21 cellular contexts compared by ENCODE assay signal in genomic region chr9:115292584-115293271, GRCh38.
DNase-seq lines count a peak whose midpoint lies in the region; TF ChIP-seq lines count a peak whose summit lies in the region.
"Had no signal": no experiment of that assay in that cellular context is flagged by ENCODE, and none has a peak within 500 bp of the region (broad histone marks: within the 10 kb centered on the region; RNA-seq: fewer than 3 reads in every experiment).

No MANE protein-coding gene starts in this region.

- peak overlapping the region; percentile 34; the same call in 1 of the 2 replicates for H3K27ac Mint-ChIP-seq in HFFc6
- H3K27ac Mint-ChIP-seq: activated B cell treated with CpG ODN at 0.5 μM for 24 hours; activated CD4-positive, alpha-beta memory T cell treated with anti-CD3 and anti-CD28 coated beads, Interleukin-2, amount 10 ng/mL, durations not matched to agents 7 days and 5 days; activated T-cell treated with anti-CD3 and anti-CD28 coated beads, Interleukin-2, amount 50 U/mL, for 24 hours; CD8-positive, alpha-beta T cell had no signal

- no peak overlapping the region for H2AK5ac ChIP-seq in neuronal stem cell (ENCODE audit: low read depth, low read length)

- H3K4ac ChIP-seq in neuronal stem cell (ENCODE audit: low read length), result no peak overlapping the region

- H3K23ac ChIP-seq in neuronal stem cell (ENCODE audit: low read depth, low read length, poor library complexity), result no peak overlapping the region

- H4K91ac ChIP-seq in neuronal stem cell (ENCODE audit: low read depth, low read length, poor library complexity), result no peak overlapping the region

- H3K4me2 ChIP-seq in BLaER1 (peak overlapping the region; percentile 37; the same call in 1 of the 2 replicates), neuronal stem cell (ENCODE audit: insufficient read depth, low read length, poor library complexity, severe bottlenecking) (no peak overlapping the region)

- DNase-seq in HFFc6, result no peak
- no peak for DNase-seq in coronary artery (ENCODE audit: low spot score)
- DNase-seq in neuronal stem cell (ENCODE audit: low spot score), result peak; percentile 42
- DNase-seq in HuH-7.5 (ENCODE audit: low spot score), result no peak
- no peak for DNase-seq in NCI-H774 (lab: John Stamatoyannopoulos, UW)
- DNase-seq in tibial nerve (ENCODE audit: low spot score in 2 of 2), result no peak
- no peak for DNase-seq in testis
- DNase-seq: activated B cell treated with CpG ODN at 0.5 μM for 24 hours; activated CD4-positive, alpha-beta memory T cell treated with anti-CD3 and anti-CD28 coated beads, Interleukin-2, amount 10 ng/mL, durations not matched to agents 7 days and 5 days; activated naive CD4-positive, alpha-beta T cell treated with Interleukin-2 at 50 U/mL for 16 hours; activated T-cell treated with anti-CD3 and anti-CD28 coated beads, Interleukin-2, amount 50 U/mL, for 24 hours; anterior cingulate cortex; CD8-positive, alpha-beta T cell; glutamatergic neuron; Kasumi-1; NCI-H1092 treated with DMSO at 0.1 percent for 48 hours; NCI-H526; posterior cingulate gyrus; stimulated activated CD4-positive, alpha-beta T cell treated with anti-CD3 and anti-CD28 coated beads, Interleukin-4, amount 100 ng/mL, for 24 hours had no signal

- no peaks in the 10 kb centered on the region for H3K9me3 Mint-ChIP-seq in HFFc6
- H3K9me3 Mint-ChIP-seq: activated B cell treated with CpG ODN at 0.5 μM for 24 hours; activated CD4-positive, alpha-beta memory T cell treated with anti-CD3 and anti-CD28 coated beads, Interleukin-2, amount 10 ng/mL, durations not matched to agents 7 days and 5 days; activated T-cell treated with anti-CD3 and anti-CD28 coated beads, Interleukin-2, amount 50 U/mL, for 24 hours; CD8-positive, alpha-beta T cell had no signal

- H3K27me3 ChIP-seq in BLaER1, result no peaks in the 10 kb centered on the region
- no peaks in the 10 kb centered on the region for H3K27me3 ChIP-seq in neuronal stem cell (ENCODE audit: control insufficient read depth in 3 of 3, insufficient read depth in 3 of 3, low read depth in 1 of 3, low read length in 3 of 3)
- no peaks in the 10 kb centered on the region for H3K27me3 ChIP-seq in tibial nerve
- H3K27me3 ChIP-seq in testis, result no peaks in the 10 kb centered on the region
- H3K27me3 ChIP-seq: vagina had no signal

- peaks cover 1% of the 10 kb centered on the region for H3K27me3 Mint-ChIP-seq in HFFc6 (ENCODE audit: insufficient read depth)
- H3K27me3 Mint-ChIP-seq: activated B cell treated with CpG ODN at 0.5 μM for 24 hours had no signal

- no peak for TF ChIP-seq POLR2A in tibial nerve (IDR thresholded peaks at IDR 0.05)
- no peak for TF ChIP-seq POLR2A in testis (IDR thresholded peaks at IDR 0.05)

- no peak overlapping the region for H2BK5ac ChIP-seq in neuronal stem cell (ENCODE audit: low read length)

- no peak for TF ChIP-seq EP300 in tibial nerve (IDR thresholded peaks at IDR 0.05)

- H3K79me1 ChIP-seq in neuronal stem cell (ENCODE audit: low read depth, low read length), result no peaks in the 10 kb centered on the region

- H3K9me3 ChIP-seq in BLaER1 (no peaks in the 10 kb centered on the region), neuronal stem cell (replicated peaks in 1 of 2; ENCODE audit: control insufficient read depth in 2 of 2, insufficient read depth in 1 of 2, low read depth in 1 of 2, low read length in 2 of 2) (no peaks in the 10 kb centered on the region), tibial nerve (no peaks in the 10 kb centered on the region), testis (no peaks in the 10 kb centered on the region)
- H3K9me3 ChIP-seq: vagina had no signal

- TF ChIP-seq CTCF in HFFc6 (IDR thresholded peaks at IDR 0.05) (no peak), coronary artery (IDR thresholded peaks at IDR 0.05) (no peak), tibial nerve (IDR thresholded peaks at IDR 0.05) (no peak), testis (IDR thresholded peaks at IDR 0.05) (no peak)

- no CpG with 5 or more reads among the region's 4 CpGs for WGBS in neuronal stem cell (ENCODE audit: extremely low coverage in 2 of 2, insufficient read length in 2 of 2, insufficient replicate concordance in 1 of 2), 2 donors
- 35 to 39% methylated on average over 4 of the region's 4 CpGs for WGBS in tibial nerve, 2 donors
- 62% methylated on average over 4 of the region's 4 CpGs for WGBS in testis, 2 donors

- H2AFZ ChIP-seq in neuronal stem cell (ENCODE audit: low read length), result peak overlapping the region; percentile 24

- H3K27ac ChIP-seq in BLaER1 (no peak overlapping the region), coronary artery (peak overlapping the region; percentile 9 to 15), neuronal stem cell (replicated peaks; ENCODE audit: low read length) (peak overlapping the region; percentile 77), tibial nerve (peak overlapping the region in 2 of 4 donors; percentile 43 to 48), testis (no peak overlapping the region)
- H3K27ac ChIP-seq: vagina had no signal

- H3K4me3 Mint-ChIP-seq in HFFc6, result no peak overlapping the region
- H3K4me3 Mint-ChIP-seq: activated B cell treated with CpG ODN at 0.5 μM for 24 hours; activated CD4-positive, alpha-beta memory T cell treated with anti-CD3 and anti-CD28 coated beads, Interleukin-2, amount 10 ng/mL, durations not matched to agents 7 days and 5 days; activated T-cell treated with anti-CD3 and anti-CD28 coated beads, Interleukin-2, amount 50 U/mL, for 24 hours; CD8-positive, alpha-beta T cell had no signal

- H2BK120ac ChIP-seq in neuronal stem cell (ENCODE audit: low read depth, low read length), result no peak overlapping the region

- no peaks in the 10 kb centered on the region for H3K36me3 Mint-ChIP-seq in HFFc6 (ENCODE audit: low read depth)
- H3K36me3 Mint-ChIP-seq: CD8-positive, alpha-beta T cell had no signal

- H3K4me3 ChIP-seq in BLaER1 (no peak overlapping the region), coronary artery (no peak overlapping the region), neuronal stem cell (ENCODE audit: low read length in 2 of 2) (no peak overlapping the region), tibial nerve (no peak overlapping the region), testis (no peak overlapping the region)
- H3K4me3 ChIP-seq: vagina had no signal

- intact Hi-C loops in testis (cut with DNase I; ENCODE audit: low total_unique reads), result no loop called here

- H3K14ac ChIP-seq in neuronal stem cell (ENCODE audit: low read length), result no peak overlapping the region

- H4K20me1 ChIP-seq in BLaER1, result no peaks in the 10 kb centered on the region

- H3K4me1 ChIP-seq in BLaER1 (peaks cover 11% of the 10 kb centered on the region), neuronal stem cell (ENCODE audit: control insufficient read depth in 2 of 2, insufficient read depth in 1 of 2, low read depth in 1 of 2, low read length in 2 of 2) (peaks cover 12 to 14% of the 10 kb centered on the region in 2 donors), tibial nerve (peaks cover 0 to 25% (median 8%) of the 10 kb centered on the region in 4 donors), testis (peaks cover 4% of the 10 kb centered on the region)

- no peak overlapping the region for H4K8ac ChIP-seq in neuronal stem cell (ENCODE audit: low read depth, low read length)

- H3K36me3 ChIP-seq in BLaER1 (no peaks in the 10 kb centered on the region), neuronal stem cell (replicated peaks in 1 of 2; ENCODE audit: control insufficient read depth in 2 of 2, insufficient read depth in 2 of 2, low read length in 2 of 2) (no peaks in the 10 kb centered on the region), tibial nerve (no peaks in the 10 kb centered on the region), testis (ENCODE audit: low read depth, missing control alignments) (no peaks in the 10 kb centered on the region)
- H3K36me3 ChIP-seq: vagina had no signal

- H3K18ac ChIP-seq in neuronal stem cell (ENCODE audit: low read length), result no peak overlapping the region

- no peak overlapping the region for H2BK12ac ChIP-seq in neuronal stem cell (ENCODE audit: low read length)

- H2BK15ac ChIP-seq in neuronal stem cell (ENCODE audit: low read length), result no peak overlapping the region

- H3K4me1 Mint-ChIP-seq in HFFc6 (ENCODE audit: low read depth), result peaks cover 38% of the 10 kb centered on the region
- H3K4me1 Mint-ChIP-seq: activated B cell treated with CpG ODN at 0.5 μM for 24 hours; activated CD4-positive, alpha-beta memory T cell treated with anti-CD3 and anti-CD28 coated beads, Interleukin-2, amount 10 ng/mL, durations not matched to agents 7 days and 5 days had no signal

- H3K9ac ChIP-seq in BLaER1 (no peak overlapping the region), neuronal stem cell (ENCODE audit: low read depth, low read length, poor library complexity) (no peak overlapping the region)

Comparison
In these comparisons a context has a peak if more than half of its experiments do, and no peak if none do; other contexts are left out.
1. H3K27ac ChIP-seq: peak in coronary artery (2 of 2) and neuronal stem cell (single experiment); none in BLaER1 (single experiment) and testis (0 of 2).